ENCODE assay signal across 22 cellular contexts in the genomic region with DNA sequence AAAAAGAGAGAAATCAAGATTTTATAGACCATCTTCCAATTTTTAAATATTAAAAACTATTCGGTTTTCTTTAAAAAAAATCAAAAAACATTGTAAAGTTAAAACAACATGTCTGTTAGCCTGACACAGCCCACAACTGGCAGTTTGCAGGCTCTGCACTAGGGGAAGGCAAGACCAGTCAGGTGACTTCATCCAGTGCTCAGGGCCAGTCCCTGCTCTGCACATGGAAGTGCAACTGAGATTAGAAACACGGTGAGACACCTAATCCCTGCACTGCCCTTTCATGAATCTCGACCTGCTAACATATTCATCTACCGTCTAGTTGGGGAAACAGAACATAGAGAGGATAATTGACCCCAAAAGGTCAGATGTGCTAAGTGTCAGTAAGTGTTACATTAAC.
DNase-seq lines count a peak whose midpoint lies in the region; ATAC-seq, FAIRE-seq and TF ChIP-seq lines count a peak whose summit lies in the region.
"Had no signal": no experiment of that assay in that cellular context is flagged by ENCODE, and none has a peak within 500 bp of the region (broad histone marks: within the 10 kb centered on the region; RNA-seq: fewer than 3 reads in every experiment).

No MANE protein-coding gene starts in this region.

- TF ChIP-seq EP300 in gastroesophageal sphincter (IDR thresholded peaks at IDR 0.05): no peak

- no peak overlapping the region for H3K4me3 ChIP-seq in gastroesophageal sphincter
- H3K4me3 ChIP-seq: skin epidermis had no signal

- H3K4me1 ChIP-seq in gastroesophageal sphincter: no peaks in the 10 kb centered on the region

- H3K36me3 Mint-ChIP-seq in activated CD8-positive, alpha-beta memory T cell treated with anti-CD3 and anti-CD28 coated beads, Interleukin-2, amount 10 ng/mL, durations not matched to agents 7 days and 5 days: no peaks in the 10 kb centered on the region

- no peak for TF ChIP-seq POLR2A in gastroesophageal sphincter (IDR thresholded peaks at IDR 0.05)

- no peaks in the 10 kb centered on the region for H3K27me3 Mint-ChIP-seq in activated CD8-positive, alpha-beta memory T cell treated with anti-CD3 and anti-CD28 coated beads, Interleukin-2, amount 10 ng/mL, durations not matched to agents 7 days and 5 days

- FAIRE-seq in GM18507 (lab: Jason Lieb, UNC): peak; percentile 60
- FAIRE-seq: colon, frontal cortex, GM12891 had no signal

- no peaks in the 10 kb centered on the region for H3K36me3 ChIP-seq in gastroesophageal sphincter

- H3K9me3 Mint-ChIP-seq in activated CD8-positive, alpha-beta memory T cell treated with anti-CD3 and anti-CD28 coated beads, Interleukin-2, amount 10 ng/mL, durations not matched to agents 7 days and 5 days (ENCODE audit: low read depth): peaks cover 2% of the 10 kb centered on the region

- no peak overlapping the region for H3K27ac Mint-ChIP-seq in activated CD8-positive, alpha-beta memory T cell treated with anti-CD3 and anti-CD28 coated beads, Interleukin-2, amount 10 ng/mL, durations not matched to agents 7 days and 5 days

- no peaks in the 10 kb centered on the region for H3K4me1 Mint-ChIP-seq in activated CD8-positive, alpha-beta memory T cell treated with anti-CD3 and anti-CD28 coated beads, Interleukin-2, amount 10 ng/mL, durations not matched to agents 7 days and 5 days

- no peaks in the 10 kb centered on the region for H3K9me3 ChIP-seq in gastroesophageal sphincter

- ATAC-seq in GM21447 (IDR thresholded peaks at IDR 0.05; ENCODE audit: unreplicated experiment): peak; percentile 64
- peak; percentile 63 for ATAC-seq in HG02970 (IDR thresholded peaks at IDR 0.05; ENCODE audit: low FRiP score, unreplicated experiment)
- peak; percentile 70 for ATAC-seq in HG03469 (IDR thresholded peaks at IDR 0.05; ENCODE audit: unreplicated experiment)
- ATAC-seq in activated CD8-positive, alpha-beta memory T cell treated with anti-CD3 and anti-CD28 coated beads, Interleukin-2, amount 10 ng/mL, durations not matched to agents 7 days and 5 days: no peak
- ATAC-seq in gastroesophageal sphincter: no peak
- ATAC-seq: left ventricle myocardium superior; stimulated activated naive CD8-positive, alpha-beta T cell treated with anti-CD3 and anti-CD28 coated beads, Interleukin-15, Interleukin-2, amounts not matched to agents 100 U/mL and 50 U/mL, for 24 hours had no signal

- H3K4me3 Mint-ChIP-seq in activated CD8-positive, alpha-beta memory T cell treated with anti-CD3 and anti-CD28 coated beads, Interleukin-2, amount 10 ng/mL, durations not matched to agents 7 days and 5 days: no peak overlapping the region

- no peaks in the 10 kb centered on the region for H3K27me3 ChIP-seq in gastroesophageal sphincter

- no peak for TF ChIP-seq CTCF in gastroesophageal sphincter (IDR thresholded peaks at IDR 0.05)

- CTCF ChIA-PET in activated CD8-positive, alpha-beta memory T cell treated with anti-CD3 and anti-CD28 coated beads, Interleukin-2, amount 10 ng/mL, durations not matched to agents 7 days and 5 days (lab: Charles Lee): no interaction called here

- WGBS in gastroesophageal sphincter (ENCODE audit: low coverage in 1 of 2), 2 donors: 73 to 83% methylated on average over 4 of the region's 4 CpGs

- H3K27ac ChIP-seq in gastroesophageal sphincter: no peak overlapping the region
- H3K27ac ChIP-seq: skin epidermis had no signal

- DNase-seq in GM18507 (ENCODE audit: extremely low spot score, insufficient read length, low read depth) (no peak), NAMALWA (ENCODE audit: low spot score) (no peak), D341Med (ENCODE audit: low spot score) (no peak)
- no peak for DNase-seq in activated CD8-positive, alpha-beta memory T cell treated with anti-CD3 and anti-CD28 coated beads, Interleukin-2, amount 10 ng/mL, durations not matched to agents 7 days and 5 days
- DNase-seq: activated CD4-positive, CD25-positive, alpha-beta regulatory T cell treated with anti-CD3 and anti-CD28 coated beads, Interleukin-2, amount 50 U/mL, for 72 hours; activated gamma-delta T cell treated with Interleukin-2 at 50 U/mL for 16 hours; anterior cingulate cortex; EL; Karpas-422; left ventricle myocardium superior; NCI-H1436; NCI-H2227 treated with DMSO at 0.1 percent for 48 hours; SHP77 treated with DMSO at 0.1 percent for 48 hours; stimulated activated naive CD8-positive, alpha-beta T cell treated with anti-CD3 and anti-CD28 coated beads, Interleukin-15, Interleukin-2, amounts not matched to agents 100 U/mL and 50 U/mL, for 24 hours had no signal

Comparison
In these comparisons a context has a peak if more than half of its experiments do, and no peak if none do; other contexts are left out.
1. ATAC-seq: peak in GM21447 (single experiment), HG02970 (single experiment) and HG03469 (single experiment); none in activated CD8-positive, alpha-beta memory T cell treated with anti-CD3 and anti-CD28 coated beads, Interleukin-2, amount 10 ng/mL, durations not matched to agents 7 days and 5 days (single experiment) and gastroesophageal sphincter (single experiment).